Comparison of ENCODE assay signal across 10 cellular contexts in genomic region chr13:36163809-36164308, GRCh38. TPM values are rescaled to one million over a fixed set of nuclear protein-coding genes. Genes with fewer than 3 reads are reported as not detected.
DNase-seq lines count a peak whose midpoint lies in the region; ATAC-seq and TF ChIP-seq lines count a peak whose summit lies in the region.
"Had no signal": no experiment of that assay in that cellular context is flagged by ENCODE, and none has a peak within 500 bp of the region (broad histone marks: within the 10 kb centered on the region; RNA-seq: fewer than 3 reads in every experiment).

No MANE protein-coding gene starts in this region.

- H2BK120ac ChIP-seq in H9 (ENCODE audit: low read depth, low read length, poor library complexity, severe bottlenecking) = no peak overlapping the region

- no peak overlapping the region for H3K23ac ChIP-seq in H9 (ENCODE audit: insufficient read length, low read depth, low read length)

- DNase-seq in H9 (no peak), NCI-H526 treated with DMSO at 0.1 percent for 48 hours (lab: John Stamatoyannopoulos, UW) (peak; percentile 76), sciatic nerve (ENCODE audit: low spot score) (peak; percentile 87), GM19238 (ENCODE audit: insufficient read length, low spot score) (no peak), GM20000 (ENCODE audit: low spot score) (no peak)
- DNase-seq: naive B cell had no signal

- no peak overlapping the region for H3K4me2 ChIP-seq in H9 (ENCODE audit: insufficient read depth, insufficient read length, low read length)

- peak overlapping the region; percentile 32; the same call in 1 of the 2 replicates for H3K14ac ChIP-seq in H9 (ENCODE audit: insufficient read depth, low read length)

- no peak overlapping the region for H3K27ac Mint-ChIP-seq in H9
- H3K27ac Mint-ChIP-seq: activated naive CD4-positive, alpha-beta T cell treated with anti-CD3 and anti-CD28 coated beads, Interleukin-2, amount 50 U/mL, for 24 hours; naive B cell had no signal

- TF ChIP-seq CTCF in H9 (conservative IDR thresholded peaks at IDR 0.05) (no peak), GM20000 (IDR thresholded peaks at IDR 0.05; ENCODE audit: extremely low read depth, missing control alignments) (no peak)

- no peak overlapping the region for H3K56ac ChIP-seq in H9 (ENCODE audit: insufficient read length, low read depth, low read length)

- no peak overlapping the region for H4K8ac ChIP-seq in H9 (replicated peaks; ENCODE audit: insufficient read length, low read depth, low read length)

- H4K5ac ChIP-seq in H9 (ENCODE audit: insufficient read length, low read depth, low read length) = no peak overlapping the region

- no peaks in the 10 kb centered on the region for H3K27me3 ChIP-seq in H9 (ENCODE audit: insufficient read depth, low read length)

- no peak overlapping the region for H2BK5ac ChIP-seq in H9 (ENCODE audit: insufficient read length, low read length)

- no peaks in the 10 kb centered on the region for H3K9me3 ChIP-seq in H9 (ENCODE audit: control insufficient read depth, low read depth, low read length)

- no peak overlapping the region for H2AFZ ChIP-seq in H9 (ENCODE audit: low read length)

- H3K23me2 ChIP-seq in H9 (ENCODE audit: insufficient read length, low read depth, low read length, poor library complexity, severe bottlenecking) = no peaks in the 10 kb centered on the region

- no peak overlapping the region for H3K9ac ChIP-seq in H9 (ENCODE audit: extremely low read depth, insufficient read length, low read length)

- no CpG with 5 or more reads among the region's 7 CpGs for WGBS in H9 (ENCODE audit: extremely low coverage, insufficient read length, low lambda C conversion rate)

- H3K4ac ChIP-seq in H9 (ENCODE audit: low read depth, low read length) = no peak overlapping the region

- H3K36me3 Mint-ChIP-seq in H9 (ENCODE audit: insufficient read depth in 1 of 3, low read depth in 3 of 3) = no peaks in the 10 kb centered on the region
- H3K36me3 Mint-ChIP-seq: activated naive CD4-positive, alpha-beta T cell treated with anti-CD3 and anti-CD28 coated beads, Interleukin-2, amount 50 U/mL, for 24 hours; naive B cell had no signal

- intact Hi-C loops in sciatic nerve (cut with DNase I) = no loop called here

- no peak overlapping the region for H3K18ac ChIP-seq in H9 (ENCODE audit: insufficient read length, low read depth, low read length)

- H4K20me1 ChIP-seq in H9 (ENCODE audit: control insufficient read depth, insufficient read depth, insufficient read length) = no peaks in the 10 kb centered on the region

- peak; percentile 72 for ATAC-seq in esophagus mucosa
- peak; percentile 94 for ATAC-seq in sciatic nerve
- ATAC-seq in HG03457 (IDR thresholded peaks at IDR 0.05; ENCODE audit: unreplicated experiment) = no peak
- ATAC-seq in GM19452 (IDR thresholded peaks at IDR 0.05; ENCODE audit: unreplicated experiment) = no peak

- H2BK20ac ChIP-seq in H9 (ENCODE audit: low read depth, low read length, poor library complexity, severe bottlenecking) = no peak overlapping the region

- H3K79me2 ChIP-seq in H9 (ENCODE audit: insufficient read depth, low read length) = no peaks in the 10 kb centered on the region

- peaks cover 3% of the 10 kb centered on the region; the same call in 1 of the 2 replicates for H3K4me1 ChIP-seq in H9 (ENCODE audit: insufficient read depth, low read length)

- no peak overlapping the region for H2BK12ac ChIP-seq in H9 (ENCODE audit: insufficient read length, low read depth, low read length)

- no peak overlapping the region for H3T11ph ChIP-seq in H9 (ENCODE audit: low read length)

- H3K4me1 Mint-ChIP-seq in H9 = peaks cover 11 to 13% of the 10 kb centered on the region in 2 experiments
- H3K4me1 Mint-ChIP-seq: activated naive CD4-positive, alpha-beta T cell treated with anti-CD3 and anti-CD28 coated beads, Interleukin-2, amount 50 U/mL, for 24 hours; naive B cell had no signal

- no peaks in the 10 kb centered on the region for H3K27me3 Mint-ChIP-seq in H9 (ENCODE audit: low read depth)
- H3K27me3 Mint-ChIP-seq: activated naive CD4-positive, alpha-beta T cell treated with anti-CD3 and anti-CD28 coated beads, Interleukin-2, amount 50 U/mL, for 24 hours had no signal

- no peak overlapping the region for H4K91ac ChIP-seq in H9 (ENCODE audit: insufficient read length, low read depth, low read length)

- no peak overlapping the region for H2BK15ac ChIP-seq in H9 (ENCODE audit: low read depth, low read length)

- H3K79me1 ChIP-seq in H9 (ENCODE audit: insufficient read depth, low read depth, low read length, poor library complexity, severe bottlenecking) = no peaks in the 10 kb centered on the region

- H2AK5ac ChIP-seq in H9 (ENCODE audit: insufficient read length, low read length) = no peak overlapping the region

- no peak overlapping the region for H3K4me3 Mint-ChIP-seq in H9
- H3K4me3 Mint-ChIP-seq: activated naive CD4-positive, alpha-beta T cell treated with anti-CD3 and anti-CD28 coated beads, Interleukin-2, amount 50 U/mL, for 24 hours; naive B cell had no signal

- no peaks in the 10 kb centered on the region for H3K9me3 Mint-ChIP-seq in H9

- no peak overlapping the region for H3K27ac ChIP-seq in H9 (ENCODE audit: insufficient read length, low read depth, low read length)

RNA-seq across cellular contexts. Expression of gene DCLK1, which starts 32.7 kb away (rescaled TPM):
- total RNA-seq in H9 (2021) (35.8 and 36.2 TPM in 2 replicates), esophagus mucosa (1.5 TPM), sciatic nerve (55.5 TPM)

RNA-seq across cellular contexts. Expression of gene SOHLH2, which starts 50.5 kb away (rescaled TPM):
- 0.92 and 1.3 TPM in 2 replicates for total RNA-seq in H9 (2021)
- total RNA-seq in esophagus mucosa = 0.16 TPM
- 0.36 TPM for total RNA-seq in sciatic nerve

Comparison
In these comparisons a context has a peak if more than half of its experiments do, and no peak if none do; other contexts are left out.
1. DNase-seq: peak in NCI-H526 treated with DMSO at 0.1 percent for 48 hours (single experiment) and sciatic nerve (single experiment); none in H9 (single experiment), GM19238 (single experiment) and GM20000 (single experiment).
2. ATAC-seq: peak in esophagus mucosa (single experiment) and sciatic nerve (single experiment); none in HG03457 (single experiment) and GM19452 (single experiment).
3. RNA of gene DCLK1, which starts 32.7 kb away (total RNA-seq): 55.5 TPM in sciatic nerve (single experiment) and 35.8 to 36.2 TPM in H9; 1.5 TPM in esophagus mucosa (single experiment); every median in the first group is over 10 times any median in the second.